9 cellular contexts compared by ENCODE assay signal in the genomic region with DNA sequence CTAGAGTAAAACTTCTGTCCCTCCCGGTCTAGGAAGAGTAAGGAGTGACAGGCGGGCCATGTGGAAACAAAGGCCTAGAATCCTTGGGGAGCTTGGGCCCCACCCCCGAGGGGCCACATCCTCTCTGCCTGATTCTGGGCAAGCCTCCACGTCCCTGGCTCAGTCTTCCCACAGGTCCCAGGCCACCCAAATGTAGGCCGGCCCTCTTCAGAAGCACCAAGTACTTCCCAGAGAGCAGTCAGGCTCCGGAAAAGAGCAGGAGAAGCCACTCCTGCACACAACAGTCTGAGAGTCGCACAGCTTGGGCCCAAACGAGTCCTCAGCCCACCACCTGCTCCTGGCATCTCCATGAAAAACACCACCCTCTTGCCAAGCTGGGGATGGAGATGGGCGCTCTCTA. TPM values are rescaled to one million over a fixed set of nuclear protein-coding genes. Genes with fewer than 3 reads are reported as not detected.
A peak's percentile ranks its signal among the peaks of the same experiment; 100 is the strongest.
DNase-seq lines count a peak whose midpoint lies in the region; ATAC-seq and TF ChIP-seq lines count a peak whose summit lies in the region.
"Had no signal": no experiment of that assay in that cellular context is flagged by ENCODE, and none has a peak within 500 bp of the region (broad histone marks: within the 10 kb centered on the region; RNA-seq: fewer than 3 reads in every experiment).

No MANE protein-coding gene starts in this region.

- TF ChIP-seq CTCF in breast epithelium (IDR thresholded peaks at IDR 0.05) (no peak), MCF 10A (IDR thresholded peaks at IDR 0.05; ENCODE audit: unreplicated experiment) (no peak)

- CTCF ChIA-PET in MCF 10A (lab: Yijun Ruan, JAX): interaction anchor here (0.7 to 3.3 kb wide), 4 partner anchors 15 to 77 kb away, joined by 3 to 20 read pairs (median 4); no protein-coding TSS in a partner anchor

- H3K4me1 ChIP-seq in breast epithelium: peaks cover 24 to 40% of the 10 kb centered on the region in 2 donors

- POLR2A ChIA-PET in MCF 10A (lab: Yijun Ruan, JAX): interaction anchor here (0.6 to 9.2 kb wide), 3 partner anchors 15 to 680 kb away, joined by 3 to 103 read pairs (median 3); a partner anchor contains a TSS
- POLR2A ChIA-PET in naive thymus-derived CD8-positive, alpha-beta T cell (lab: Charles Lee): interaction anchor here (1.2 to 45.7 kb wide), 7 partner anchors 7 to 259 kb away, joined by 3 to 2449 read pairs (median 38); a partner anchor contains a TSS

- H3K4me3 ChIP-seq in breast epithelium: peak overlapping the region in 1 of 3 donors; percentile 48
- H3K4me3 ChIP-seq: right lobe of liver had no signal

- DNase-seq in breast epithelium (ENCODE audit: low spot score in 2 of 2): no peak
- DNase-seq in MCF 10A (ENCODE audit: unreplicated experiment): no peak
- DNase-seq in naive thymus-derived CD8-positive, alpha-beta T cell: no peak
- no peak for DNase-seq in mesenteric fat pad (ENCODE audit: low spot score)
- DNase-seq in NCI-H510A (lab: John Stamatoyannopoulos, UW): no peak
- no peak for DNase-seq in erythroblast (lab: John Stamatoyannopoulos, UW)

- H3K4me3 Mint-ChIP-seq in MCF 10A (ENCODE audit: unreplicated experiment): no peak overlapping the region
- peak overlapping the region; percentile 66 to 85 (median 82) for H3K4me3 Mint-ChIP-seq in naive thymus-derived CD8-positive, alpha-beta T cell

- H3K27ac ChIP-seq in breast epithelium (peak overlapping the region; percentile 80 to 96), cingulate gyrus (ENCODE audit: low read depth, low read length) (peak overlapping the region; percentile 56)

- H3K4me1 Mint-ChIP-seq in MCF 10A (ENCODE audit: insufficient read depth, unreplicated experiment): peaks cover 26% of the 10 kb centered on the region
- peaks cover 35 to 97% (median 88%) of the 10 kb centered on the region in 4 donors for H3K4me1 Mint-ChIP-seq in naive thymus-derived CD8-positive, alpha-beta T cell

- no peak for ATAC-seq in naive thymus-derived CD8-positive, alpha-beta T cell
- no peak for ATAC-seq in GM19023 (IDR thresholded peaks at IDR 0.05; ENCODE audit: unreplicated experiment)

- no TSS peak for BruUV-seq in MCF 10A (replicated peaks; lab: Mats Ljungman, UMichigan)

- no peaks in the 10 kb centered on the region for H3K9me3 ChIP-seq in breast epithelium
- H3K9me3 ChIP-seq: right lobe of liver had no signal

- H3K9me3 Mint-ChIP-seq in MCF 10A (ENCODE audit: unreplicated experiment): no peaks in the 10 kb centered on the region
- H3K9me3 Mint-ChIP-seq in naive thymus-derived CD8-positive, alpha-beta T cell: peaks cover 0 to 4% (median 0%) of the 10 kb centered on the region in 9 donors

- no peaks in the 10 kb centered on the region for H3K36me3 ChIP-seq in breast epithelium
- H3K36me3 ChIP-seq: right lobe of liver had no signal

- no peak overlapping the region for H3K27ac Mint-ChIP-seq in MCF 10A (ENCODE audit: low read depth, unreplicated experiment)
- peak overlapping the region; percentile 72 to 99 (median 96) for H3K27ac Mint-ChIP-seq in naive thymus-derived CD8-positive, alpha-beta T cell

- intact Hi-C loops in breast epithelium (cut with DNase I; ENCODE audit: low total_unique reads): no loop called here
- intact Hi-C loops in MCF 10A (cut with micrococcal nuclease): no loop called here

- no peak for TF ChIP-seq POLR2A in breast epithelium (IDR thresholded peaks at IDR 0.05)
- TF ChIP-seq POLR2A in erythroblast (IDR thresholded peaks at IDR 0.05; ENCODE audit: low read length): no peak

- no peaks in the 10 kb centered on the region for H3K27me3 Mint-ChIP-seq in MCF 10A (ENCODE audit: insufficient read depth, unreplicated experiment)
- no peaks in the 10 kb centered on the region for H3K27me3 Mint-ChIP-seq in naive thymus-derived CD8-positive, alpha-beta T cell

- peaks cover 8% of the 10 kb centered on the region for H3K36me3 Mint-ChIP-seq in MCF 10A (ENCODE audit: insufficient read depth, unreplicated experiment)
- H3K36me3 Mint-ChIP-seq in naive thymus-derived CD8-positive, alpha-beta T cell: peaks cover 4 to 29% (median 7%) of the 10 kb centered on the region in 3 donors

- no peaks in the 10 kb centered on the region for H3K27me3 ChIP-seq in breast epithelium
- H3K27me3 ChIP-seq: right lobe of liver had no signal

RNA-seq across cellular contexts. Expression of a gene that starts 15.5 kb away (rescaled TPM):
- 10 to 100 TPM; 26.9 to 45.4 (median 31.2) TPM for total RNA-seq in breast epithelium
- 67.9 and 80.6 TPM in 2 replicates for total RNA-seq in MCF 10A (2022)
- total RNA-seq in naive thymus-derived CD8-positive, alpha-beta T cell: 100 to 1,000 TPM; 217 to 226 TPM
- polyA plus RNA-seq in naive thymus-derived CD8-positive, alpha-beta T cell: 100 to 1,000 TPM; 137 to 164 (median 154) TPM
- 95.0 TPM for total RNA-seq in mesenteric fat pad

RNA-seq across cellular contexts. Expression of a gene that starts 18.5 kb away (rescaled TPM):
- total RNA-seq in breast epithelium (10 to 100 TPM in 1 of 3 donors, 1 to 10 TPM in 1, not detected in 1; 5.9 to 14.9 TPM), MCF 10A (2022) (3.0 and 3.7 TPM in 2 replicates), mesenteric fat pad (0.55 TPM)
- 10 to 100 TPM in 1 of 2 experiments, 1 to 10 TPM in 1; 9.0 to 10.3 TPM for total RNA-seq in naive thymus-derived CD8-positive, alpha-beta T cell
- under 1 TPM; 0.09 to 0.38 (median 0.13) TPM for polyA plus RNA-seq in naive thymus-derived CD8-positive, alpha-beta T cell

RNA-seq across cellular contexts. Expression of a gene that starts 52.6 kb away (rescaled TPM):
- total RNA-seq in breast epithelium (10 to 100 TPM; 11.4 to 19.0 (median 14.8) TPM), MCF 10A (2022) (29.2 and 33.1 TPM in 2 replicates), mesenteric fat pad (18.5 TPM)
- 10 to 100 TPM; 50.7 to 54.1 TPM for total RNA-seq in naive thymus-derived CD8-positive, alpha-beta T cell
- polyA plus RNA-seq in naive thymus-derived CD8-positive, alpha-beta T cell: 10 to 100 TPM; 22.1 to 57.4 (median 36.1) TPM

RNA-seq across cellular contexts. Expression of a gene that starts 54.1 kb away (rescaled TPM):
- 10 to 100 TPM; 20.0 to 22.1 (median 21.2) TPM for total RNA-seq in breast epithelium
- total RNA-seq in MCF 10A (2022): 28.7 and 29.9 TPM in 2 replicates
- 10 to 100 TPM; 39.5 to 41.4 TPM for total RNA-seq in naive thymus-derived CD8-positive, alpha-beta T cell
- polyA plus RNA-seq in naive thymus-derived CD8-positive, alpha-beta T cell: 1 to 10 TPM; 3.4 to 4.2 (median 3.6) TPM
- total RNA-seq in mesenteric fat pad: 22.2 TPM

RNA-seq across cellular contexts. Expression of a gene that starts 59.9 kb away (rescaled TPM):
- total RNA-seq in breast epithelium (10 to 100 TPM in 2 of 3 donors, 1 to 10 TPM in 1; 7.7 to 16.1 (median 14.0) TPM), MCF 10A (2022) (4.9 and 6.8 TPM in 2 replicates), mesenteric fat pad (18.2 TPM)
- total RNA-seq in naive thymus-derived CD8-positive, alpha-beta T cell: 100 to 1,000 TPM; 128 to 135 TPM
- 10 to 100 TPM; 26.6 to 55.5 (median 30.3) TPM for polyA plus RNA-seq in naive thymus-derived CD8-positive, alpha-beta T cell
